18 cellular contexts compared by ENCODE assay signal in genomic region chr1:90486134-90486824, GRCh38.
"Had no signal": no experiment of that assay in that cellular context is flagged by ENCODE, and none has a peak within 500 bp of the region (broad histone marks: within the 10 kb centered on the region; RNA-seq: fewer than 3 reads in every experiment).

No MANE protein-coding gene starts in this region.

- ATAC-seq: activated CD4-positive, CD25-positive, alpha-beta regulatory T cell treated with anti-CD3 and anti-CD28 coated beads, Interleukin-2, amount 50 U/mL, for 24 hours; activated naive CD8-positive, alpha-beta T cell treated with anti-CD3 and anti-CD28 coated beads, Interleukin-2, amount 50 U/mL, for 24 hours; left ventricle myocardium superior; naive thymus-derived CD8-positive, alpha-beta T cell; pancreas; stimulated activated effector memory CD8-positive, alpha-beta T cell treated with anti-CD3 and anti-CD28 coated beads, Interleukin-12 subunit alpha, Interleukin-12 subunit beta, amount 100 ng/mL, for 72 hours had no signal

- DNase-seq: activated naive CD4-positive, alpha-beta T cell treated with anti-CD3 and anti-CD28 coated beads for 36 hours; activated naive CD8-positive, alpha-beta T cell treated with anti-CD3 and anti-CD28 coated beads, Interleukin-2, amount 50 U/mL, for 24 hours; aorta; cortex of kidney; effector CD8-positive, alpha-beta T cell; esophagus squamous epithelium; glutamatergic neuron; hypothalamus; kidney glomerular epithelial cell; left ventricle myocardium superior; mesenchymal stem cell; naive thymus-derived CD8-positive, alpha-beta T cell; pancreas; stimulated activated CD4-positive, alpha-beta T cell treated with anti-CD3 and anti-CD28 coated beads, Interleukin-12 subunit alpha, Interleukin-12 subunit beta, amount 100 ng/mL, for 4 hours; stimulated activated CD4-positive, alpha-beta T cell treated with anti-CD3 and anti-CD28 coated beads, Interleukin-2, amount 100 ng/mL, for 24 hours; tibial artery had no signal
